In the genomic region with DNA sequence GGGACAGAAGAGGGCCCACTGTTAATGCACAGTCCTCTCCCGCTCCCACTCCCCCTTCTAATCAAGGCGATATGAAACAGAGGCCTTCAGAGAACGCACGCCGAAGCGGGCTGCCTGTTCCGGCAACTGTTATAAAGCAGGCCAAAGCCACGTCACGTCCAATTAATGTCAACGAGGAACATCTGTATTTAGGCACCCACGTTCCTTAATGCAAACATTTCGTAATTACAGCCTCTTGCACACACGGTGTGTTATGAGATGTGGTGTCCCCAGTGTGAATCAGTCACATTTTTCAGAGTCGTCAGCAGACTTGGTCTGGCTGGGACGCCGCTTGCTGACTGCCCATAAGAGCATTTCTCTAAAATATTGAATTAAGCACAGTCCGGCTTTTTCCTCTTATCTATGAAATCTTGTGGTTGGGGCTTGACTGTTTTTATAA, we compare ENCODE assay signal across 21 cellular contexts.
DNase-seq lines count a peak whose midpoint lies in the region; ATAC-seq and TF ChIP-seq lines count a peak whose summit lies in the region.
"Had no signal": no experiment of that assay in that cellular context is flagged by ENCODE, and none has a peak within 500 bp of the region (broad histone marks: within the 10 kb centered on the region; RNA-seq: fewer than 3 reads in every experiment).

No MANE protein-coding gene starts in this region.

- peak overlapping the region; percentile 71 for H2AFZ ChIP-seq in IMR-90 (replicated peaks; ENCODE audit: low read length, poor library complexity)

- TF ChIP-seq CTCF in AG09319 (IDR thresholded peaks at IDR 0.05; ENCODE audit: low read depth, low read length): no peak
- no peak for TF ChIP-seq CTCF in IMR-90 (conservative IDR thresholded peaks at IDR 0.05; ENCODE audit: low read depth, low read length)
- TF ChIP-seq CTCF in sigmoid colon (IDR thresholded peaks at IDR 0.05): no peak

- peak overlapping the region; percentile 22 for H2BK5ac ChIP-seq in IMR-90 (ENCODE audit: low read depth, low read length, poor library complexity, severe bottlenecking)

- no peaks in the 10 kb centered on the region for H3K9me3 Mint-ChIP-seq in natural killer cell treated with Interleukin-12 subunit alpha and Interleukin-12 subunit beta and Interleukin-15 and Interleukin-18, amount 100 ng/mL, for 72 hours

- no peaks in the 10 kb centered on the region for H3K79me1 ChIP-seq in IMR-90 (ENCODE audit: low read depth in 1 of 2, low read length in 2 of 2)

- H3K4me3 Mint-ChIP-seq in natural killer cell treated with Interleukin-12 subunit alpha and Interleukin-12 subunit beta and Interleukin-15 and Interleukin-18, amount 100 ng/mL, for 72 hours: no peak overlapping the region
- H3K4me3 Mint-ChIP-seq: B cell had no signal

- TF ChIP-seq RAD21 in IMR-90 (IDR thresholded peaks at IDR 0.05; ENCODE audit: low read length): no peak

- dilution Hi-C loops in IMR-90 (cut with HindIII; ENCODE audit: low sequenced_read_pairs, unreplicated experiment): no loop called here

- H3K36me3 Mint-ChIP-seq in natural killer cell treated with Interleukin-12 subunit alpha and Interleukin-12 subunit beta and Interleukin-15 and Interleukin-18, amount 100 ng/mL, for 72 hours: no peaks in the 10 kb centered on the region

- no TSS peak for BruUV-seq in IMR-90 (replicated peaks; lab: Mats Ljungman, UMichigan)

- H3K27ac Mint-ChIP-seq in natural killer cell treated with Interleukin-12 subunit alpha and Interleukin-12 subunit beta and Interleukin-15 and Interleukin-18, amount 100 ng/mL, for 72 hours: no peak overlapping the region
- H3K27ac Mint-ChIP-seq: B cell had no signal

- CTCF ChIA-PET in IMR-90 (lab: Yijun Ruan, JAX): no interaction called here

- no peak overlapping the region for H2BK15ac ChIP-seq in IMR-90 (ENCODE audit: low read depth, low read length)

- in situ Hi-C loops in IMR-90 (cut with MboI; ENCODE audit: low sequenced_read_pairs): no loop called here

- H3K4me3 ChIP-seq in IMR-90 (ENCODE audit: insufficient read depth, low read depth, low read length) (no peak overlapping the region), sigmoid colon (no peak overlapping the region)
- H3K4me3 ChIP-seq: body of pancreas, esophagus squamous epithelium, thyroid gland had no signal

- H3K27me3 Mint-ChIP-seq in natural killer cell treated with Interleukin-12 subunit alpha and Interleukin-12 subunit beta and Interleukin-15 and Interleukin-18, amount 100 ng/mL, for 72 hours: peaks cover 13 to 52% of the 10 kb centered on the region in 2 donors

- H3K23ac ChIP-seq in IMR-90 (ENCODE audit: low read depth, low read length): no peak overlapping the region

- no peak overlapping the region for H4K91ac ChIP-seq in IMR-90 (ENCODE audit: insufficient read depth, low read depth, low read length)

- POLR2A ChIA-PET in IMR-90 (lab: Charles Lee; ENCODE audit: unreplicated experiment): no interaction called here

- H3K56ac ChIP-seq in IMR-90 (ENCODE audit: extremely low read depth, insufficient read depth, low read length): no peak overlapping the region

- ATAC-seq in IMR-90 (ENCODE audit: low read depth) (peak; percentile 65), GM19023 (IDR thresholded peaks at IDR 0.05; ENCODE audit: unreplicated experiment) (no peak), GM18867 (IDR thresholded peaks at IDR 0.05; ENCODE audit: unreplicated experiment) (no peak)
- no peak for ATAC-seq in natural killer cell treated with Interleukin-12 subunit alpha and Interleukin-12 subunit beta and Interleukin-15 and Interleukin-18, amount 100 ng/mL, for 72 hours
- ATAC-seq: body of pancreas, Panc1 had no signal

- H3K27me3 ChIP-seq in IMR-90 (ENCODE audit: control insufficient read depth, insufficient read depth, low read length) (no peaks in the 10 kb centered on the region; the same call in none of the 2 replicates), sigmoid colon (no peaks in the 10 kb centered on the region)
- H3K27me3 ChIP-seq: body of pancreas had no signal

- TF ChIP-seq EP300 in sigmoid colon (IDR thresholded peaks at IDR 0.05): peak in 1 of 4 donors; percentile 6

- H2AK9ac ChIP-seq in IMR-90 (replicated peaks; ENCODE audit: low read depth, low read length, poor library complexity): no peak overlapping the region

- no peak for TF ChIP-seq POLR2A in IMR-90 (IDR thresholded peaks at IDR 0.05; ENCODE audit: low read depth, low read length)
- TF ChIP-seq POLR2A in sigmoid colon (IDR thresholded peaks at IDR 0.05): no peak

- intact Hi-C loops in IMR-90 (cut with micrococcal nuclease) (no loop called here), sigmoid colon (cut with DNase I) (no loop called here)

- no peak overlapping the region for H4K5ac ChIP-seq in IMR-90 (ENCODE audit: low read depth, low read length)

- no peak overlapping the region for H3K4ac ChIP-seq in IMR-90 (ENCODE audit: low read depth, low read length)

- peak overlapping the region in 1 of 2 experiments; percentile 48; a peak in 2 of 4 replicates for H4K8ac ChIP-seq in IMR-90 (ENCODE audit: low read depth in 2 of 2, low read length in 2 of 2)

- 0 out of 2 replicates have a peak, but pooled peaks cover 4% of the 10 kb centered on the region for H3K9me1 ChIP-seq in IMR-90 (ENCODE audit: insufficient read depth, low read length)

- H3K4me1 ChIP-seq in IMR-90 (ENCODE audit: control insufficient read depth, insufficient read depth, low read length): peaks cover 13% of the 10 kb centered on the region
- peaks cover 0 to 5% (median 0%) of the 10 kb centered on the region in 4 donors for H3K4me1 ChIP-seq in sigmoid colon
- H3K4me1 ChIP-seq: body of pancreas, esophagus squamous epithelium, thyroid gland had no signal

- no peak overlapping the region; the same call in 1 of the 2 replicates for H3K18ac ChIP-seq in IMR-90 (ENCODE audit: low read depth, low read length)

- H4K20me1 ChIP-seq in IMR-90 (ENCODE audit: insufficient read depth, low read length): no peaks in the 10 kb centered on the region

- H2AK5ac ChIP-seq in IMR-90 (ENCODE audit: low read depth, low read length): no peak overlapping the region

- no peaks in the 10 kb centered on the region for H3K4me1 Mint-ChIP-seq in natural killer cell treated with Interleukin-12 subunit alpha and Interleukin-12 subunit beta and Interleukin-15 and Interleukin-18, amount 100 ng/mL, for 72 hours (ENCODE audit: low read depth in 2 of 2)
- H3K4me1 Mint-ChIP-seq: B cell had no signal

- DNase-seq in AG09319 (ENCODE audit: extremely low read depth, low read depth): peak; percentile 44
- DNase-seq in IMR-90: peak; percentile 79
- DNase-seq in amniotic epithelial cell (ENCODE audit: low read depth): peak; percentile 40
- DNase-seq in left kidney (ENCODE audit: low read depth, low spot score): peak; percentile 41
- DNase-seq in natural killer cell treated with Interleukin-12 subunit alpha and Interleukin-12 subunit beta and Interleukin-15 and Interleukin-18, amount 100 ng/mL, for 72 hours (ENCODE audit: low spot score): no peak
- no peak for DNase-seq in sigmoid colon
- DNase-seq: activated CD8-positive, alpha-beta memory T cell treated with anti-CD3 and anti-CD28 coated beads for 24 hours; activated effector memory CD4-positive, alpha-beta T cell treated with Interleukin-2 at 50 U/mL for 16 hours; esophagus squamous epithelium; GOT3; midbrain; NCI-H446; SW 1271; thyroid gland had no signal

- peak overlapping the region; percentile 45; the same call in 1 of the 2 replicates for H2BK20ac ChIP-seq in IMR-90 (ENCODE audit: low read depth, low read length)

- no peak overlapping the region for H3K9ac ChIP-seq in IMR-90 (ENCODE audit: low read depth, low read length)

- H3K36me3 ChIP-seq in IMR-90 (ENCODE audit: control insufficient read depth, insufficient read depth, low read length) (no peaks in the 10 kb centered on the region), sigmoid colon (no peaks in the 10 kb centered on the region)
- H3K36me3 ChIP-seq: esophagus squamous epithelium, neutrophil, thyroid gland had no signal

- peak overlapping the region; percentile 61; the same call in 1 of the 2 replicates for H3K27ac ChIP-seq in IMR-90 (ENCODE audit: insufficient read depth, low read length)
- peak overlapping the region in 1 of 4 donors; percentile 3 for H3K27ac ChIP-seq in sigmoid colon
- H3K27ac ChIP-seq: body of pancreas, esophagus squamous epithelium, neutrophil, thyroid gland, VCaP had no signal

- WGBS in IMR-90 (ENCODE audit: extremely low coverage in 2 of 2, insufficient read length in 1 of 2), 2 experiments: 30% methylated on average over 7 of the region's 17 CpGs; no CpG with 5 or more reads in 1 of the 2 experiments
- 66 to 73% methylated on average over 17 of the region's 17 CpGs for WGBS in sigmoid colon, 2 donors

- H3K4me2 ChIP-seq in IMR-90 (ENCODE audit: low read depth, low read length): peak overlapping the region; percentile 8; the same call in 1 of the 2 replicates

- H3K14ac ChIP-seq in IMR-90 (replicated peaks; ENCODE audit: low read depth, low read length): no peak overlapping the region

- H2BK120ac ChIP-seq in IMR-90 (ENCODE audit: low read depth, low read length): peak overlapping the region; percentile 58; the same call in 1 of the 2 replicates

- H3K9me3 ChIP-seq in IMR-90 (ENCODE audit: control insufficient read depth, insufficient read depth, low read length) (no peaks in the 10 kb centered on the region), sigmoid colon (no peaks in the 10 kb centered on the region)
- H3K9me3 ChIP-seq: body of pancreas, esophagus squamous epithelium, neutrophil, thyroid gland had no signal

TF ChIP-seq in IMR-90, 13 proteins besides CTCF, POLR2A, EP300 and RAD21:
- TF ChIP-seq, protein P1, sequence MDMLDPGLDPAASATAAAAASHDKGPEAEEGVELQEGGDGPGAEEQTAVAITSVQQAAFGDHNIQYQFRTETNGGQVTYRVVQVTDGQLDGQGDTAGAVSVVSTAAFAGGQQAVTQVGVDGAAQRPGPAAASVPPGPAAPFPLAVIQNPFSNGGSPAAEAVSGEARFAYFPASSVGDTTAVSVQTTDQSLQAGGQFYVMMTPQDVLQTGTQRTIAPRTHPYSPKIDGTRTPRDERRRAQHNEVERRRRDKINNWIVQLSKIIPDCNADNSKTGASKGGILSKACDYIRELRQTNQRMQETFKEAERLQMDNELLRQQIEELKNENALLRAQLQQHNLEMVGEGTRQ (IDR thresholded peaks at IDR 0.05; ENCODE audit: low read depth, low read length): no peak
- TF ChIP-seq BHLHE40 (IDR thresholded peaks at IDR 0.05; ENCODE audit: low read depth, low read length) (peak; percentile 80), CEBPB (IDR thresholded peaks at IDR 0.05; ENCODE audit: low read depth, low read length) (peak; percentile 85)

Comparison
In these comparisons a context has a peak if more than half of its experiments do, and no peak if none do; other contexts are left out.
1. DNase-seq: peak in AG09319 (single experiment), IMR-90 (single experiment), amniotic epithelial cell (single experiment) and left kidney (single experiment); none in natural killer cell treated with Interleukin-12 subunit alpha and Interleukin-12 subunit beta and Interleukin-15 and Interleukin-18, amount 100 ng/mL, for 72 hours (single experiment) and sigmoid colon (single experiment).